In genomic region chr21:43307677-43308070, GRCh38 we compare ENCODE assay signal across 14 cellular contexts.
DNase-seq lines count a peak whose midpoint lies in the region; TF ChIP-seq lines count a peak whose summit lies in the region.
"Had no signal": no experiment of that assay in that cellular context is flagged by ENCODE, and none has a peak within 500 bp of the region (broad histone marks: within the 10 kb centered on the region; RNA-seq: fewer than 3 reads in every experiment).

No MANE protein-coding gene starts in this region.

- H2AFZ ChIP-seq in hepatocyte (no peak overlapping the region), smooth muscle cell (ENCODE audit: low read depth) (no peak overlapping the region)

- H3K9me3 ChIP-seq in SJCRH30 (replicated peaks) (no peaks in the 10 kb centered on the region), hepatocyte (ENCODE audit: low read depth) (no peaks in the 10 kb centered on the region), smooth muscle cell (replicated peaks; ENCODE audit: low read depth) (no peaks in the 10 kb centered on the region)
- H3K9me3 ChIP-seq: upper lobe of right lung had no signal

- no peaks in the 10 kb centered on the region for H3K36me3 ChIP-seq in SJCRH30
- no peaks in the 10 kb centered on the region for H3K36me3 ChIP-seq in hepatocyte (replicated peaks; ENCODE audit: insufficient read depth, low read depth)
- no peaks in the 10 kb centered on the region for H3K36me3 ChIP-seq in smooth muscle cell (ENCODE audit: low read depth)
- H3K36me3 ChIP-seq: upper lobe of right lung had no signal

- H3F3A ChIP-seq in smooth muscle cell (ENCODE audit: low read depth), result no peaks in the 10 kb centered on the region

- H3K4me1 ChIP-seq in SJCRH30 (peaks cover 49% of the 10 kb centered on the region), hepatocyte (ENCODE audit: insufficient read depth) (peaks cover 39% of the 10 kb centered on the region), smooth muscle cell (ENCODE audit: low read depth) (peaks cover 13% of the 10 kb centered on the region)
- H3K4me1 ChIP-seq: upper lobe of right lung had no signal

- no peaks in the 10 kb centered on the region for H3K79me2 ChIP-seq in hepatocyte
- no peaks in the 10 kb centered on the region for H3K79me2 ChIP-seq in smooth muscle cell (ENCODE audit: low read depth)

- H3K27me3 ChIP-seq in SJCRH30, result no peaks in the 10 kb centered on the region
- no peaks in the 10 kb centered on the region for H3K27me3 ChIP-seq in hepatocyte
- H3K27me3 ChIP-seq in smooth muscle cell (ENCODE audit: low read depth), result no peaks in the 10 kb centered on the region
- H3K27me3 ChIP-seq: upper lobe of right lung had no signal

- H4K20me1 ChIP-seq in hepatocyte (ENCODE audit: insufficient read depth, poor library complexity, severe bottlenecking) (no peaks in the 10 kb centered on the region), smooth muscle cell (ENCODE audit: low read depth) (no peaks in the 10 kb centered on the region)

- WGBS in hepatocyte (ENCODE audit: low lambda C conversion rate, missing lambda C conversion rate), result 78% methylated on average over 7 of the region's 7 CpGs
- 74% methylated on average over 7 of the region's 7 CpGs for WGBS in smooth muscle cell (ENCODE audit: low lambda C conversion rate)

- no peaks in the 10 kb centered on the region for H3K9me2 ChIP-seq in hepatocyte (replicated peaks; ENCODE audit: insufficient read depth)

- H3K4me3 ChIP-seq in SJCRH30 (no peak overlapping the region), hepatocyte (no peak overlapping the region), smooth muscle cell (no peak overlapping the region)
- H3K4me3 ChIP-seq: upper lobe of right lung had no signal

- no peak overlapping the region for H3K4me2 ChIP-seq in hepatocyte
- peak overlapping the region; percentile 56 for H3K4me2 ChIP-seq in smooth muscle cell

- H3K27ac ChIP-seq in SJCRH30 (peak overlapping the region; percentile 82), hepatocyte (peak overlapping the region; percentile 40), smooth muscle cell (ENCODE audit: low read depth) (peak overlapping the region; percentile 89)
- H3K27ac ChIP-seq: 22Rv1, upper lobe of right lung, VCaP had no signal

- no peak for TF ChIP-seq CTCF in hepatocyte (IDR thresholded peaks at IDR 0.05; ENCODE audit: poor library complexity)
- no peak for TF ChIP-seq CTCF in smooth muscle cell (IDR thresholded peaks at IDR 0.05; ENCODE audit: borderline replicate concordance, insufficient read depth, poor library complexity, severe bottlenecking)

- H3K9ac ChIP-seq in smooth muscle cell (ENCODE audit: low read depth), result peak overlapping the region; percentile 85

- peak; percentile 19 for DNase-seq in DMS53 (lab: John Stamatoyannopoulos, UW)
- no peak for DNase-seq in DMS53 treated with DMSO at 0.1 percent for 48 hours (lab: John Stamatoyannopoulos, UW; ENCODE audit: unreplicated experiment)
- no peak for DNase-seq in SJCRH30
- DNase-seq in hepatocyte (ENCODE audit: low spot score), result no peak
- no peak for DNase-seq in smooth muscle cell (lab: John Stamatoyannopoulos, UW; ENCODE audit: unreplicated experiment)
- no peak for DNase-seq in UCSD-AML1 (lab: John Stamatoyannopoulos, UW; ENCODE audit: unreplicated experiment)
- DNase-seq in AG20443 (ENCODE audit: low spot score), result no peak
- no peak for DNase-seq in GDM1 (lab: John Stamatoyannopoulos, UW)
- DNase-seq: activated effector memory CD4-positive, alpha-beta T cell treated with anti-CD3 and anti-CD28 coated beads, Interleukin-2, amount 50 U/mL, for 16 hours; CD4-positive, alpha-beta T cell; NCI-H1105 treated with DMSO at 0.1 percent for 48 hours had no signal
